Comparison of ENCODE assay signal across 3 cellular contexts in the genomic region with DNA sequence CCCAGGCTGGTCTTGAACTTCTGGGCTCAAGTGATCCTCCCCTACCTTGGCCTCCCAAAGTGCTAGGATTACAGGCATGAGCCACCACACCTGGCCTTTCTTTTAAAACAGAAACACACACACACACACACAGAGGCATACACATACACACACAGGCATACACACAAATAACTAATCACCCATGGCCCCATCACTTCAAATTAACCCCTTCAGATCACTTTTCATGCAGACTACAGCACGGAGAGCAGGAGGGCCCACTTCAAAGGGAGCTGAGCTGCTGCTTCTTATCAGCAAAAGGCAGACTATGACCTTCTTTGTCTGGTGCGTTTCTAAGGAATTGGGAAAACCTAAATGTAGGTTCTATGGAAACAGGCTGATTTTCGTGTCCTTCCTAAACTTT.
TF ChIP-seq lines count a peak whose summit lies in the region.

No MANE protein-coding gene starts in this region.

TF ChIP-seq in HepG2, 621 proteins besides CTCF, POLR2A, EP300 and RAD21:
- no peak for TF ChIP-seq EEA1 (CRISPR knock-in tag; IDR thresholded peaks at IDR 0.05; ENCODE audit: borderline replicate concordance)
- no peak for TF ChIP-seq MBD4 (IDR thresholded peaks at IDR 0.05; ENCODE audit: borderline replicate concordance, low read length)
- TF ChIP-seq MEF2D (CRISPR knock-in tag; IDR thresholded peaks at IDR 0.05), result no peak
- peak; percentile 66; the same call in 1 of the 2 replicates for TF ChIP-seq ZNF652 (CRISPR knock-in tag; IDR thresholded peaks at IDR 0.05; ENCODE audit: borderline replicate concordance, low read depth)
- TF ChIP-seq KAT2B (IDR thresholded peaks at IDR 0.05; ENCODE audit: borderline replicate concordance, low read depth, low read length), result no peak
- no peak for TF ChIP-seq ZNF777 (CRISPR knock-in tag; IDR thresholded peaks at IDR 0.05)

TF ChIP-seq in WTC11, 78 proteins besides CTCF, POLR2A, EP300 and RAD21:
- no peak for TF ChIP-seq TEAD4 (CRISPR knock-in tag; IDR thresholded peaks at IDR 0.05)
- TF ChIP-seq, protein P1, sequence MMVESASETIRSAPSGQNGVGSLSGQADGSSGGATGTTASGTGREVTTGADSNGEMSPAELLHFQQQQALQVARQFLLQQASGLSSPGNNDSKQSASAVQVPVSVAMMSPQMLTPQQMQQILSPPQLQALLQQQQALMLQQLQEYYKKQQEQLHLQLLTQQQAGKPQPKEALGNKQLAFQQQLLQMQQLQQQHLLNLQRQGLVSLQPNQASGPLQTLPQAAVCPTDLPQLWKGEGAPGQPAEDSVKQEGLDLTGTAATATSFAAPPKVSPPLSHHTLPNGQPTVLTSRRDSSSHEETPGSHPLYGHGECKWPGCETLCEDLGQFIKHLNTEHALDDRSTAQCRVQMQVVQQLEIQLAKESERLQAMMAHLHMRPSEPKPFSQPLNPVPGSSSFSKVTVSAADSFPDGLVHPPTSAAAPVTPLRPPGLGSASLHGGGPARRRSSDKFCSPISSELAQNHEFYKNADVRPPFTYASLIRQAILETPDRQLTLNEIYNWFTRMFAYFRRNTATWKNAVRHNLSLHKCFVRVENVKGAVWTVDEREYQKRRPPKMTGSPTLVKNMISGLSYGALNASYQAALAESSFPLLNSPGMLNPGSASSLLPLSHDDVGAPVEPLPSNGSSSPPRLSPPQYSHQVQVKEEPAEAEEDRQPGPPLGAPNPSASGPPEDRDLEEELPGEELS (CRISPR knock-in tag; IDR thresholded peaks at IDR 0.05), result no peak

TF ChIP-seq in GM12891, 5 proteins besides CTCF, POLR2A, EP300 and RAD21:
- TF ChIP-seq POU2F2 (IDR thresholded peaks at IDR 0.05; ENCODE audit: low read depth, low read length) (no peak), TAF1 (IDR thresholded peaks at IDR 0.05; ENCODE audit: low read depth, low read length) (no peak), POLR2AphosphoS5 (IDR thresholded peaks at IDR 0.05; ENCODE audit: low read depth, low read length) (no peak), PAX5 (IDR thresholded peaks at IDR 0.05; ENCODE audit: insufficient read depth, low read length, severe bottlenecking) (no peak), SPI1 (IDR thresholded peaks at IDR 0.05; ENCODE audit: low read depth, low read length) (no peak)
